ENCODE assay signal across 20 cellular contexts in the genomic region with DNA sequence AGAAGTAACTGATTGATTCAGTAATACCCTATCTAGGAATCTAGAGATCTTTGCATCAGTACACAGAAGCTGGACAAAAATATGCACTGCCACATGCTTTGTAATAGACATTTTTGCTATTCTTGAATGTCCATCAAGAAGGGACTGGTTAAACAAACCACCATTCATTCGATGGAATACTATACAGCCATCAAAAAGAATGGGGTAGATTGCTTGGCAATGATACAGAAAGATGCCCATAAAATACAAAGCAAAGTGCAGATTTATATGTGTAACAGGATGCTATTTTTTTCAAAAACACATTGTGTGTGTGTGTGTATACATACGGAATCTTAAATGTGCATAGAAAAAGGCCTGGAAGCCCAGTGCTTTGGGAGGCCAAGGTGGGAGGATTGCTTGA. TPM values are rescaled to one million over a fixed set of nuclear protein-coding genes. Genes with fewer than 3 reads are reported as not detected.
DNase-seq lines count a peak whose midpoint lies in the region; ATAC-seq and TF ChIP-seq lines count a peak whose summit lies in the region.
"Had no signal": no experiment of that assay in that cellular context is flagged by ENCODE, and none has a peak within 500 bp of the region (broad histone marks: within the 10 kb centered on the region; RNA-seq: fewer than 3 reads in every experiment).

No MANE protein-coding gene starts in this region.

- H3K4me3 Mint-ChIP-seq in IgD-negative memory B cell (peak overlapping the region in 1 of 4 donors; percentile 12), memory B cell (no peak overlapping the region), type B pancreatic cell (no peak overlapping the region)
- H3K4me3 Mint-ChIP-seq: mesothelial cell of epicardium had no signal

- no peak for ATAC-seq in memory B cell (ENCODE audit: low read depth)
- ATAC-seq: naive thymus-derived CD4-positive, alpha-beta T cell had no signal

- intact Hi-C loops in adrenal gland (cut with DNase I): no loop called here

- H3K27me3 ChIP-seq in AG04450 (ENCODE audit: control insufficient read depth, insufficient read depth, low read length): no peaks in the 10 kb centered on the region
- no peaks in the 10 kb centered on the region for H3K27me3 ChIP-seq in brain microvascular endothelial cell (replicated peaks)
- H3K27me3 ChIP-seq in adrenal gland: no peaks in the 10 kb centered on the region

- H3K27ac ChIP-seq in AG04450 (ENCODE audit: low read depth, low read length) (peak overlapping the region; percentile 31), brain microvascular endothelial cell (peak overlapping the region; percentile 57), adrenal gland (no peak overlapping the region)

- peaks cover 11 to 38% of the 10 kb centered on the region in 2 donors for H3K4me1 ChIP-seq in adrenal gland (replicated peaks in 1 of 2)

- H3K36me3 Mint-ChIP-seq in IgD-negative memory B cell: peaks cover 1% of the 10 kb centered on the region
- H3K36me3 Mint-ChIP-seq in memory B cell: peaks cover 27% of the 10 kb centered on the region
- H3K36me3 Mint-ChIP-seq in type B pancreatic cell: no peaks in the 10 kb centered on the region

- TF ChIP-seq CTCF in AG04450 (IDR thresholded peaks at IDR 0.05; ENCODE audit: low read depth, low read length) (no peak), brain microvascular endothelial cell (IDR thresholded peaks at IDR 0.05; ENCODE audit: low read depth, low read length, missing control alignments) (no peak), type B pancreatic cell (conservative IDR thresholded peaks at IDR 0.05) (no peak), adrenal gland (IDR thresholded peaks at IDR 0.05) (no peak)

- CTCF ChIA-PET in AG04450 (lab: Charles Lee): interaction anchor here (0.6 to 15.2 kb wide), 3 partner anchors 23 to 90 kb away, joined by 3 to 174 read pairs (median 3); no protein-coding TSS in a partner anchor

- POLR2A ChIA-PET in AG04450 (lab: Yijun Ruan, JAX): no interaction called here

- H3K4me1 Mint-ChIP-seq in IgD-negative memory B cell: peaks cover 56 to 77% (median 65%) of the 10 kb centered on the region in 3 donors
- peaks cover 66% of the 10 kb centered on the region for H3K4me1 Mint-ChIP-seq in memory B cell
- peaks cover 34% of the 10 kb centered on the region for H3K4me1 Mint-ChIP-seq in type B pancreatic cell (ENCODE audit: unreplicated experiment)

- H3K9me3 Mint-ChIP-seq in IgD-negative memory B cell (no peaks in the 10 kb centered on the region), memory B cell (no peaks in the 10 kb centered on the region), type B pancreatic cell (no peaks in the 10 kb centered on the region)

- H3K9me3 ChIP-seq in AG04450 (ENCODE audit: control insufficient read depth, insufficient read depth, low read length) (no peaks in the 10 kb centered on the region), adrenal gland (replicated peaks in 1 of 3) (no peaks in the 10 kb centered on the region)

- H3K36me3 ChIP-seq in brain microvascular endothelial cell (replicated peaks) (peaks cover 5% of the 10 kb centered on the region), adrenal gland (replicated peaks in 1 of 2) (no peaks in the 10 kb centered on the region)

- no peak for TF ChIP-seq POLR2A in adrenal gland (IDR thresholded peaks at IDR 0.05)

- H3K4me3 ChIP-seq in AG04450 (ENCODE audit: low read depth, low read length): no peak overlapping the region
- H3K4me3 ChIP-seq in brain microvascular endothelial cell (ENCODE audit: low read depth, low read length): no peak overlapping the region
- no peak overlapping the region for H3K4me3 ChIP-seq in adrenal gland

- H3K27me3 Mint-ChIP-seq in IgD-negative memory B cell (peaks cover 2% of the 10 kb centered on the region), memory B cell (no peaks in the 10 kb centered on the region), type B pancreatic cell (no peaks in the 10 kb centered on the region)
- H3K27me3 Mint-ChIP-seq: naive thymus-derived CD4-positive, alpha-beta T cell had no signal

- in situ Hi-C loops in brain microvascular endothelial cell (cut with HindIII; ENCODE audit: low pct_ligation_motif_present, low sequenced_read_pairs): no loop called here

- DNase-seq in AG04450 (ENCODE audit: low read depth, low spot score) (no peak), brain microvascular endothelial cell (no peak), memory B cell (ENCODE audit: low spot score in 2 of 2) (no peak), type B pancreatic cell (ENCODE audit: extremely low spot score, unreplicated experiment) (no peak), adrenal gland (no peak), DMS79 (lab: John Stamatoyannopoulos, UW) (no peak), iPS-NIHi11 (ENCODE audit: low spot score) (no peak)
- DNase-seq: activated CD4-positive, alpha-beta T cell treated with anti-CD3 and anti-CD28 coated beads, Interleukin-2, amount 50 U/mL, for 4 hours; activated CD4-positive, CD25-positive, alpha-beta regulatory T cell; activated gamma-delta T cell; C1 segment of cervical spinal cord; left colon; naive thymus-derived CD4-positive, alpha-beta T cell; NCI-H2029 treated with DMSO at 0.1 percent for 48 hours; NCI-H345; NCI-H774; occipital lobe; Right ventricle myocardium superior had no signal

- 95 to 100% (median 98%) methylated on average over 2 of the region's 2 CpGs for WGBS in adrenal gland, 4 donors

- peak overlapping the region; percentile 28 to 63 (median 39) for H3K27ac Mint-ChIP-seq in IgD-negative memory B cell
- H3K27ac Mint-ChIP-seq in memory B cell: peak overlapping the region; percentile 62
- no peak overlapping the region for H3K27ac Mint-ChIP-seq in type B pancreatic cell
- H3K27ac Mint-ChIP-seq: mesothelial cell of epicardium had no signal

RNA-seq across cellular contexts. Expression of a gene that starts 7.6 kb away (rescaled TPM):
- polyA plus RNA-seq in AG04450 (2011; rRNA removed) (42.6 and 49.2 TPM in 2 replicates), IgD-negative memory B cell (78.3 TPM), adrenal gland (10 to 100 TPM; 42.2 to 85.1 (median 68.1) TPM)
- 67.8 and 79.9 TPM in 2 replicates for polyA minus RNA-seq in AG04450 (2011; rRNA and poly(A)+ RNA removed)
- total RNA-seq in type B pancreatic cell (ENCODE audit: low replicate concordance) (63.6 and 89.2 TPM in 2 replicates), adrenal gland (100 to 1,000 TPM in 6 of 8 donors, 10 to 100 TPM in 2; 36.6 to 129 (median 103) TPM)

RNA-seq across cellular contexts. Expression of a gene that starts 52.9 kb away (rescaled TPM):
- 3.7 TPM in 2 replicates for polyA plus RNA-seq in AG04450 (2011; rRNA removed)
- 1.6 and 2.8 TPM in 2 replicates for polyA minus RNA-seq in AG04450 (2011; rRNA and poly(A)+ RNA removed)
- 2.8 TPM for polyA plus RNA-seq in IgD-negative memory B cell
- 18.4 and 19.7 TPM in 2 replicates for total RNA-seq in type B pancreatic cell (ENCODE audit: low replicate concordance)
- 1,000 to 10,000 TPM in 3 of 8 donors, 100 to 1,000 TPM in 5; 232 to 1,751 (median 422) TPM for total RNA-seq in adrenal gland
- 1,000 to 10,000 TPM in 2 of 3 donors, 100 to 1,000 TPM in 1; 365 to 1,619 (median 1,026) TPM for polyA plus RNA-seq in adrenal gland

Comparison
In these comparisons a context has a peak if more than half of its experiments do, and no peak if none do; other contexts are left out.
1. H3K27ac ChIP-seq: peak in AG04450 (single experiment) and brain microvascular endothelial cell (single experiment); none in adrenal gland (0 of 5).
2. RNA of a gene that starts 52.9 kb away (polyA plus RNA-seq): 365 to 1,619 TPM in adrenal gland; 3.7 TPM in AG04450 and 2.8 TPM in IgD-negative memory B cell (single experiment); every median in the first group is over 10 times any median in the second.